Comparison of ENCODE assay signal across 19 cellular contexts in the genomic region with DNA sequence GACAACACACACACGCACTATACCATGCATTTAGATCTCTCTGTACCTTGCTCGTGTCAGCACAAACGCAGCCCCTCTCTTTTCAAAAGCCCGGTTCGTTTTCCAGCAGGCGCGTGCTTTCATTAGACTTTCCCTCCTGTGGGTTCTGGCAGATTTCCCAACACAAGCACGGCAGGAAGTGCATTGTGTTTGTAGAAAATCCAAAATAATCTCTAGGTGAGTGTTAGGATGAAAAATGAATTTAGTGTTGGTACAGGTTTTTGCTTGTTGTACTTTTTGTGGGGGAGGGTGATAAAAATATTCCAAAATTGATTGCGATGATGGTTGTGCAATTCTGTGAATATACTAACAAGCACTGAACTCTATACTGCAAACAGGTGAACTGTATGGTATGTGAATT. TPM values are rescaled to one million over a fixed set of nuclear protein-coding genes. Genes with fewer than 3 reads are reported as not detected.
DNase-seq lines count a peak whose midpoint lies in the region; TF ChIP-seq lines count a peak whose summit lies in the region.
"Had no signal": no experiment of that assay in that cellular context is flagged by ENCODE, and none has a peak within 500 bp of the region (broad histone marks: within the 10 kb centered on the region; RNA-seq: fewer than 3 reads in every experiment).

No MANE protein-coding gene starts in this region.

- H3K4me3 ChIP-seq in A673 (ENCODE audit: low read depth, low read length, poor library complexity, severe bottlenecking) (no peak overlapping the region), SK-N-MC (peak overlapping the region; percentile 17; the same call in 1 of the 2 replicates), fibroblast of the aortic adventitia (ENCODE audit: low read depth, low read length) (no peak overlapping the region)
- H3K4me3 ChIP-seq: GM12878, MG63, smooth muscle cell, upper lobe of left lung had no signal

- H3K36me3 ChIP-seq in A673 (ENCODE audit: insufficient read depth, low read length, poor library complexity, severe bottlenecking) (no peaks in the 10 kb centered on the region), SK-N-MC (ENCODE audit: insufficient read depth, low read length) (no peaks in the 10 kb centered on the region)
- H3K36me3 ChIP-seq: MG63, upper lobe of left lung had no signal

- no peak overlapping the region for H3K27ac ChIP-seq in A673 (ENCODE audit: low read depth, low read length, poor library complexity, severe bottlenecking)
- H3K27ac ChIP-seq in SK-N-MC: no peak overlapping the region
- H3K27ac ChIP-seq: upper lobe of left lung had no signal

- peak; percentile 61 for DNase-seq in A673 (ENCODE audit: low spot score)
- DNase-seq in NCI-H1417 treated with DMSO at 0.1 percent for 48 hours (lab: John Stamatoyannopoulos, UW): peak; percentile 46
- no peak for DNase-seq in SK-N-MC (ENCODE audit: low read depth, low spot score)
- peak; percentile 44 for DNase-seq in fibroblast of the aortic adventitia (ENCODE audit: low read depth)
- DNase-seq in SW480 (ENCODE audit: low spot score): no peak
- no peak for DNase-seq in SIG-M5 treated with dmso at 0.1 percent for 504 hours (lab: John Stamatoyannopoulos, UW; ENCODE audit: unreplicated experiment)
- no peak for DNase-seq in SKM-1 (lab: John Stamatoyannopoulos, UW; ENCODE audit: unreplicated experiment)
- DNase-seq in NOMO-1 (lab: John Stamatoyannopoulos, UW; ENCODE audit: unreplicated experiment in 2 of 2): no peak
- DNase-seq: ACHN; amygdala; CD4-positive, alpha-beta T cell; hypothalamus; MG63; NCI-H446 treated with DMSO at 0.1 percent for 48 hours; posterior cingulate gyrus; stimulated activated naive B cell treated with anti-CD40 and anti-IgM and Interleukin-4, amounts not matched to agents 10 μg/mL and 1 μg/mL and 100 μg/mL, for 72 hours had no signal

- peaks cover 10% of the 10 kb centered on the region for H3K4me1 ChIP-seq in A673 (ENCODE audit: insufficient read depth, low read length, poor library complexity, severe bottlenecking)

- intact Hi-C loops in A673 (cut with micrococcal nuclease; ENCODE audit: unreplicated experiment): no loop called here

- no peak overlapping the region for H3K9ac ChIP-seq in SK-N-MC (ENCODE audit: insufficient read length)

- no peaks in the 10 kb centered on the region for H3K27me3 ChIP-seq in A673 (replicated peaks; ENCODE audit: insufficient read depth, low read depth, low read length, poor library complexity)
- H3K27me3 ChIP-seq: upper lobe of left lung had no signal

- TF ChIP-seq CTCF in A673 (conservative IDR thresholded peaks at IDR 0.05; ENCODE audit: low read depth, low read length): no peak
- no peak for TF ChIP-seq CTCF in fibroblast of the aortic adventitia (IDR thresholded peaks at IDR 0.05; ENCODE audit: insufficient read depth, low read length)

- BruUV-seq in A673 (replicated peaks; lab: Mats Ljungman, UMichigan): no TSS peak

- H3K9me3 ChIP-seq in A673 (ENCODE audit: low read depth, low read length, poor library complexity, severe bottlenecking) (no peaks in the 10 kb centered on the region), SK-N-MC (ENCODE audit: low read depth, low read length) (no peaks in the 10 kb centered on the region)
- H3K9me3 ChIP-seq: MG63, upper lobe of left lung had no signal

- POLR2A ChIA-PET in A673 (lab: Charles Lee; ENCODE audit: low non-redundant PET): interaction anchor here (0.7 kb wide), 1 partner anchor 16 kb away, joined by 5 read pairs; no protein-coding TSS in a partner anchor

- CTCF ChIA-PET in A673 (lab: Charles Lee): interaction anchor here (0.5 kb wide), 1 partner anchor 1099 kb away, joined by 3 read pairs; no protein-coding TSS in a partner anchor

RNA-seq across cellular contexts. Expression of a gene that starts 54.1 kb away (rescaled TPM):
- total RNA-seq in A673 (2021) (25.1 and 29.5 TPM in 2 replicates), fibroblast of the aortic adventitia (ENCODE audit: low replicate concordance) (23.8 and 48.6 TPM in 2 replicates)

Comparison
In these comparisons a context has a peak if more than half of its experiments do, and no peak if none do; other contexts are left out.
1. DNase-seq: peak in A673 (single experiment), NCI-H1417 treated with DMSO at 0.1 percent for 48 hours (single experiment) and fibroblast of the aortic adventitia (single experiment); none in SK-N-MC (single experiment), SW480 (single experiment), SIG-M5 treated with dmso at 0.1 percent for 504 hours (single experiment), SKM-1 (single experiment) and NOMO-1 (0 of 2).